In the genomic region with DNA sequence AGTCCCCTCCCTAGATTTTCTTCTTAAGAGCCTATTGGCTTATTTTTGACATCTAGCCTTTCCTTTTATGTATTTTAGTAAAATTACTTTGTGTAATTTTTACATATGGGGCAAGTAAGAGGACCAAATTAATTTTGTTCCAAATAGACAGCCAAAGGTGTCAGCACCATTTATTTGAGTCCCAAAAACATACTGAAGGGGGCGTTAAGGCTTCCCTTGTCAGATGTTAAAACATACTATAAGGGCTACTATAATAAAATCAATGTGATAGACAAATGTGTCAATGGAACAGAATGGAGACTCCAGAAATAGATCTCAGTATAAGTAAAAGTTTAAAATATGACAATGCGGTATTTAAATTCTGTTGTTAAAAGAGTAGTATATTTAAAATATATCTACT, we compare ENCODE assay signal across 14 cellular contexts.
DNase-seq lines count a peak whose midpoint lies in the region; ATAC-seq and TF ChIP-seq lines count a peak whose summit lies in the region.
"Had no signal": no experiment of that assay in that cellular context is flagged by ENCODE, and none has a peak within 500 bp of the region (broad histone marks: within the 10 kb centered on the region; RNA-seq: fewer than 3 reads in every experiment).

No MANE protein-coding gene starts in this region.

- no peak overlapping the region for H3K4me3 Mint-ChIP-seq in HFFc6
- H3K4me3 Mint-ChIP-seq: CD8-positive, alpha-beta memory T cell had no signal

- H3K36me3 ChIP-seq in PC-3 (ENCODE audit: low read depth, low read length) (no peaks in the 10 kb centered on the region), esophagus squamous epithelium (no peaks in the 10 kb centered on the region)
- H3K36me3 ChIP-seq: Peyer's patch had no signal

- no peaks in the 10 kb centered on the region for H3K4me1 ChIP-seq in PC-3 (ENCODE audit: insufficient read depth, low read length)
- H3K4me1 ChIP-seq in esophagus squamous epithelium: no peaks in the 10 kb centered on the region
- H3K4me1 ChIP-seq: Peyer's patch had no signal

- no peaks in the 10 kb centered on the region for H3K4me1 Mint-ChIP-seq in HFFc6 (ENCODE audit: low read depth)
- H3K4me1 Mint-ChIP-seq: CD8-positive, alpha-beta memory T cell had no signal

- H3K4me2 ChIP-seq in PC-3 (ENCODE audit: low read length): no peak overlapping the region
- H3K4me2 ChIP-seq: KMS-11 had no signal

- POLR2A ChIA-PET in PC-3 (lab: Charles Lee; ENCODE audit: unreplicated experiment): no interaction called here

- H3K27ac Mint-ChIP-seq in HFFc6: no peak overlapping the region
- H3K27ac Mint-ChIP-seq: CD8-positive, alpha-beta memory T cell had no signal

- H4K20me1 ChIP-seq in PC-3 (ENCODE audit: low read length): no peaks in the 10 kb centered on the region

- H3K27me3 ChIP-seq in PC-3 (ENCODE audit: low read length): peaks cover 22% of the 10 kb centered on the region
- no peaks in the 10 kb centered on the region for H3K27me3 ChIP-seq in esophagus squamous epithelium
- H3K27me3 ChIP-seq: Peyer's patch had no signal

- ATAC-seq in PC-3: no peak
- ATAC-seq in HG02610 (IDR thresholded peaks at IDR 0.05; ENCODE audit: unreplicated experiment): no peak

- CTCF ChIA-PET in PC-3 (lab: Charles Lee): no interaction called here

- no peaks in the 10 kb centered on the region for H3K9me2 ChIP-seq in PC-3 (replicated peaks; ENCODE audit: low read length)

- no TSS peak for BruUV-seq in PC-3 (replicated peaks; lab: Mats Ljungman, UMichigan)

- intact Hi-C loops in PC-3 (cut with micrococcal nuclease) (no loop called here), esophagus squamous epithelium (cut with DNase I) (no loop called here)

- no peaks in the 10 kb centered on the region for H3K36me3 Mint-ChIP-seq in HFFc6 (ENCODE audit: low read depth)
- H3K36me3 Mint-ChIP-seq: CD8-positive, alpha-beta memory T cell had no signal

- DNase-seq in HFFc6 (no peak), PC-3 (no peak), esophagus squamous epithelium (lab: John Stamatoyannopoulos, UW) (no peak), NCI-H146 (lab: John Stamatoyannopoulos, UW) (no peak)
- no peak for DNase-seq in activated CD4-positive, alpha-beta T cell treated with anti-CD3 and anti-CD28 coated beads, Interleukin-2, amount 50 U/mL, for 1 hour
- DNase-seq: CD8-positive, alpha-beta memory T cell; NCI-H1436 treated with DMSO at 0.1 percent for 48 hours; NCI-H69; Peyer's patch; SHP77 treated with DMSO at 0.1 percent for 48 hours had no signal

- H3K9me3 ChIP-seq in PC-3 (ENCODE audit: low read length) (no peaks in the 10 kb centered on the region), esophagus squamous epithelium (no peaks in the 10 kb centered on the region)
- H3K9me3 ChIP-seq: Peyer's patch had no signal

- TF ChIP-seq CTCF in 22Rv1 (IDR thresholded peaks at IDR 0.05) (peak; percentile 20; the same call in 1 of the 2 replicates), C4-2B (conservative IDR thresholded peaks at IDR 0.05) (peak; percentile 60), HFFc6 (IDR thresholded peaks at IDR 0.05) (peak; percentile 40), PC-3 (conservative IDR thresholded peaks at IDR 0.05; ENCODE audit: low read depth, low read length) (peak; percentile 24; the same call in 1 of the 2 replicates), esophagus squamous epithelium (IDR thresholded peaks at IDR 0.05) (no peak)

- TF ChIP-seq POLR2A in esophagus squamous epithelium (IDR thresholded peaks at IDR 0.05): no peak

- 73 to 83% methylated on average over 2 of the region's 2 CpGs for WGBS in esophagus squamous epithelium, 2 donors

- H3K27me3 Mint-ChIP-seq in HFFc6 (ENCODE audit: insufficient read depth): peaks cover 6% of the 10 kb centered on the region

- H3K79me2 ChIP-seq in PC-3 (ENCODE audit: low read length): no peaks in the 10 kb centered on the region

- H2AFZ ChIP-seq in PC-3 (ENCODE audit: low read length): no peak overlapping the region

- H3F3A ChIP-seq in PC-3 (ENCODE audit: low read length, unreplicated experiment): no peaks in the 10 kb centered on the region

- H3K9ac ChIP-seq in PC-3 (ENCODE audit: low read length): no peak overlapping the region
- H3K9ac ChIP-seq: KMS-11 had no signal

- H3K27ac ChIP-seq in 22Rv1 (no peak overlapping the region), C4-2B (no peak overlapping the region), PC-3 (ENCODE audit: low read length) (no peak overlapping the region), esophagus squamous epithelium (no peak overlapping the region)
- H3K27ac ChIP-seq: KMS-11, Peyer's patch had no signal

- no peak overlapping the region for H3K4me3 ChIP-seq in PC-3 (ENCODE audit: low read length)
- H3K4me3 ChIP-seq in esophagus squamous epithelium: no peak overlapping the region
- H3K4me3 ChIP-seq: Peyer's patch had no signal

- no peaks in the 10 kb centered on the region for H3K9me3 Mint-ChIP-seq in HFFc6

Comparison
In these comparisons a context has a peak if more than half of its experiments do, and no peak if none do; other contexts are left out.
1. CTCF ChIP-seq: peak in 22Rv1 (single experiment), C4-2B (single experiment), HFFc6 (single experiment) and PC-3 (single experiment); none in esophagus squamous epithelium (0 of 6).